In the genomic region with DNA sequence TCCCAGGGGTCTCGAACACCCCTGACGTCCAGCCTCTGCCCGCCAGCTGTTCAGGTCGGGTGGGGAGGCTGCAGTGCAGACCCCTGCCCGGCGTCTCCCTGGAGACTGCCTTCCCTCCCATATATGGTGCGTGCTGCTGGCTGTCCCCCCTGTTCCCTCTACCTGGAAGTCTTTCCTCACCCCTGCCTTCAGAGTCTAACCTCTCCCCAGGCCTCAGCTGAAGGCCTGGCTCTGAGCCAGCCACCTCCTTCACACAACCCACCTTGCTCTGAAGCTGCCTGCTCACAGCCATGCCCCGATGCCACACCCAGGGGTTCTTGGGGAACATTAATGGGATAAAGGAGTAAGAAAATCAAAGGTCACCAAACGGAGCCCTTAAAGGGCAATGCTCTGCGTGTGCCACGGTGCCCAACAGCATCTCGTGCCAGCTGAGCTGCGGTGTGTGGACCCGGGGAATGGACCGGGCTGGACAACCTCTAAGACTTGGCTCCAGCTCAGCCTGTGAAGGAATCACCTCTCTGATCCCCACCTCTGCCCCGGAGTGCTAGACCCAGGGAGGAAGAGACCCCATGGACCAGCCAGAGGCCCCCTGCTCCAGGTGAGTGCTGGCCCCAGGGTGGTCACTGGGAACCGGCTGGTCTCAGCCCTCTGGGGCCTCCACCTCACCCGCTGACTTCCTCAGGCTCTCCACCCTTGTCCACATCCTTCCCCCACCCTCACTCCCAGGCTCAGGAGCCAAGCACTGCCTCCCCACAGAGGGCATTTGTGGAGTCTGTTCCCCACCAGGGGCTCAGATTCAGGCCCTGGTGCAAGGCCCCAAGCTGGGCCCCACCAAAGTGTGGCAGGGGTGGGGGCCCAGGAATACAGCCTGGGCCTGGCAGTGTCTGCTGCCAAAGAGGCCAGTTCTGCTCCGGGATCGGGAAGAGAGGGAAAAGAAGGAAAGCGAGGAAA, we compare ENCODE assay signal across 12 cellular contexts. TPM values are rescaled to one million over a fixed set of nuclear protein-coding genes. Genes with fewer than 3 reads are reported as not detected.
DNase-seq lines count a peak whose midpoint lies in the region; ATAC-seq and TF ChIP-seq lines count a peak whose summit lies in the region.
"Had no signal": no experiment of that assay in that cellular context is flagged by ENCODE, and none has a peak within 500 bp of the region (broad histone marks: within the 10 kb centered on the region; RNA-seq: fewer than 3 reads in every experiment).

Gene NLRP6, plus strand, starts transcription at position 407 of the 951 bp plus-strand sequence. Its CDS starts 163 bp downstream, at position 570.

- TF ChIP-seq CTCF in right atrium auricular region (IDR thresholded peaks at IDR 0.05) (no peak), upper lobe of right lung (IDR thresholded peaks at IDR 0.05) (no peak)

- H3K27ac ChIP-seq in right atrium auricular region, result no peak within 1 kb of the TSS
- no peak within 1 kb of the TSS for H3K27ac ChIP-seq in upper lobe of right lung

- intact Hi-C loops in Right ventricle myocardium inferior (cut with DNase I), result no loop called here
- intact Hi-C loops in upper lobe of right lung (cut with DNase I), result no loop called here

- H3K4me1 Mint-ChIP-seq in activated naive CD8-positive, alpha-beta T cell treated with anti-CD3 and anti-CD28 coated beads for 36 hours, result peaks cover 35% of the 10 kb centered on the region

- H3K27me3 Mint-ChIP-seq in activated naive CD8-positive, alpha-beta T cell treated with anti-CD3 and anti-CD28 coated beads for 36 hours, result peaks cover 21% of the 10 kb centered on the region

- H3K36me3 ChIP-seq in right atrium auricular region (no peaks in the 10 kb centered on the region), upper lobe of right lung (no peaks in the 10 kb centered on the region)

- H3K4me1 ChIP-seq in right atrium auricular region (peaks cover 0 to 20% of the 10 kb centered on the region in 2 donors), upper lobe of right lung (peaks cover 30% of the 10 kb centered on the region)

- DNase-seq in Right ventricle myocardium inferior (ENCODE audit: missing footprints), result peak; percentile 35
- DNase-seq in right atrium auricular region (ENCODE audit: low spot score), result no peak
- DNase-seq in activated naive CD8-positive, alpha-beta T cell treated with anti-CD3 and anti-CD28 coated beads for 36 hours, result no peak
- peak; percentile 87 for DNase-seq in mesenteric fat pad (ENCODE audit: low spot score)
- peak; percentile 64 for DNase-seq in upper lobe of right lung
- no peak for DNase-seq in germinal center (ENCODE audit: low spot score)
- DNase-seq in kidney glomerular epithelial cell (lab: John Stamatoyannopoulos, UW), result no peak
- no peak for DNase-seq in activated CD4-positive, CD25-positive, alpha-beta regulatory T cell (lab: John Stamatoyannopoulos, UW)
- DNase-seq: foreskin fibroblast, IMR-90, midbrain had no signal

- ATAC-seq in Right ventricle myocardium inferior (no peak), upper lobe of right lung (no peak)

- peak within 1 kb of the TSS; percentile 90 for H3K27ac Mint-ChIP-seq in activated naive CD8-positive, alpha-beta T cell treated with anti-CD3 and anti-CD28 coated beads for 36 hours

- H3K4me3 ChIP-seq in right atrium auricular region (peak within 1 kb of the TSS in 1 of 2 donors; percentile 33), upper lobe of right lung (peak within 1 kb of the TSS; percentile 35)

- H3K4me3 Mint-ChIP-seq in activated naive CD8-positive, alpha-beta T cell treated with anti-CD3 and anti-CD28 coated beads for 36 hours, result peak within 1 kb of the TSS; percentile 89

- H3K9me3 Mint-ChIP-seq in activated naive CD8-positive, alpha-beta T cell treated with anti-CD3 and anti-CD28 coated beads for 36 hours, result peaks cover 16% of the 10 kb centered on the region

- H3K27me3 ChIP-seq in right atrium auricular region (peaks cover 24 to 44% of the 10 kb centered on the region in 2 donors), upper lobe of right lung (peaks cover 55% of the 10 kb centered on the region)

- H3K9me3 ChIP-seq in right atrium auricular region (no peaks in the 10 kb centered on the region), upper lobe of right lung (no peaks in the 10 kb centered on the region)

- H3K36me3 Mint-ChIP-seq in activated naive CD8-positive, alpha-beta T cell treated with anti-CD3 and anti-CD28 coated beads for 36 hours, result peaks cover 36% of the 10 kb centered on the region

RNA-seq across cellular contexts. Expression of gene NLRP6, which starts in this region (rescaled TPM):
- total RNA-seq in Right ventricle myocardium inferior (0.14 TPM), right atrium auricular region (under 1 TPM; 0.19 to 0.20 TPM), mesenteric fat pad (1.8 TPM), upper lobe of right lung (1.7 TPM)
- 1 to 10 TPM; 3.7 to 3.8 TPM for total RNA-seq in activated naive CD8-positive, alpha-beta T cell treated with anti-CD3 and anti-CD28 coated beads for 36 hours
- total RNA-seq: IMR-90, RPMI7951 had no signal

Comparison
In these comparisons a context has a peak if more than half of its experiments do, and no peak if none do; other contexts are left out.
1. Peak in DNase-seq in Right ventricle myocardium inferior; RNA of the gene not detected or under 1 TPM.
2. DNase-seq: peak in mesenteric fat pad (single experiment) and upper lobe of right lung (single experiment); none in right atrium auricular region (single experiment), activated naive CD8-positive, alpha-beta T cell treated with anti-CD3 and anti-CD28 coated beads for 36 hours (single experiment), germinal center (single experiment), kidney glomerular epithelial cell (single experiment) and activated CD4-positive, CD25-positive, alpha-beta regulatory T cell (0 of 4).